9 cellular contexts compared by ENCODE assay signal in the genomic region with DNA sequence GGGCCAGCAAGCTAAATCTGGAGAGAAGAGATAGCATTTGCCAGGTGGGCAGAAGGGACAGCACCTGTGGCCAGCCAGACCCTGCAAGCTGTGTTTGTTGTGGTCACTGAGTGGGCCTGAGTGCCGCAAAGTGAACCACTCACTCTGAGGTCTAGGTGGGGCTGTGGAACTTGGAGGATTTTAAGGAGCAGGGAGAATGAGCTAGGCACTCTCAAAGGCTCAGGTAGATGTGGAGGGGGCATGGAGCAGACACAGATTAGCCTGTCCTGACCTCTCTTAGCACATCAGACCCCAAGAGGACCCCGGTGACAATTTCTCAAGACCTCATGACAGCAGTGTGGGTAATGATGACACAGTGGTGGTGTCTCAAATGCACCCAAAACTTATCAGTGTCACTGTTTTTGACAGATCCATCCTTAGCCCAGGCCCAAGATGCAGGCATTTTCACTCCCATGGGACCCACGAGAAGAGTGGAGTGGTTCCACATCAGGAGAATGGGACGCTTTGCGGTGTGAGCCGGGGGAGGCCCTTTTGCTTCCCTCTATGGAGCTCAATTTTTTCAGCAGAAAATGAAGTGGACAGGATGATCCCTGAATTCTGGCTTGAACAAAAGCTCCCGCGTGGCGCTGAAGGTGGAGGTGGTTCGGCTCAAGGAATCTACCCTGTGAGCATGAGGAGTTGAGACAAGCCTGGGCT. TPM values are rescaled to one million over a fixed set of nuclear protein-coding genes. Genes with fewer than 3 reads are reported as not detected.
DNase-seq lines count a peak whose midpoint lies in the region; ATAC-seq and TF ChIP-seq lines count a peak whose summit lies in the region.
"Had no signal": no experiment of that assay in that cellular context is flagged by ENCODE, and none has a peak within 500 bp of the region (broad histone marks: within the 10 kb centered on the region; RNA-seq: fewer than 3 reads in every experiment).

No MANE protein-coding gene starts in this region.

- no peak for TF ChIP-seq RAD21 in liver (IDR thresholded peaks at IDR 0.05)

- H3K27me3 Mint-ChIP-seq in activated naive CD4-positive, alpha-beta T cell treated with anti-CD3 and anti-CD28 coated beads, Interleukin-2, amount 50 U/mL, for 24 hours: no peaks in the 10 kb centered on the region
- peaks cover 30% of the 10 kb centered on the region for H3K27me3 Mint-ChIP-seq in activated CD8-positive, alpha-beta T cell treated with anti-CD3 and anti-CD28 coated beads, Interleukin-2, amount 10 ng/mL, durations not matched to agents 7 days and 5 days (ENCODE audit: low read depth)
- peaks cover 31% of the 10 kb centered on the region for H3K27me3 Mint-ChIP-seq in type B pancreatic cell

- no peak for DNase-seq in activated naive CD4-positive, alpha-beta T cell (lab: John Stamatoyannopoulos, UW)
- no peak for DNase-seq in activated CD8-positive, alpha-beta T cell treated with anti-CD3 and anti-CD28 coated beads, Interleukin-2, amount 10 ng/mL, durations not matched to agents 7 days and 5 days
- DNase-seq in type B pancreatic cell (ENCODE audit: extremely low spot score, unreplicated experiment) (no peak), KG1 (lab: John Stamatoyannopoulos, UW) (no peak), NCI-H187 treated with DMSO at 0.1 percent for 48 hours (lab: John Stamatoyannopoulos, UW) (no peak)

- POLR2A ChIA-PET in activated CD8-positive, alpha-beta T cell treated with anti-CD3 and anti-CD28 coated beads, Interleukin-2, amount 10 ng/mL, durations not matched to agents 7 days and 5 days (lab: Charles Lee): interaction anchor here (0.9 to 2.4 kb wide), 3 partner anchors 43 to 45 kb away, joined by 3 to 7 read pairs (median 3); partner anchors contain the start of gene TLE3

- H3K4me3 ChIP-seq in liver (ENCODE audit: low read depth in 1 of 3, low read length in 3 of 3): no peak overlapping the region

- 96% methylated on average over 10 of the region's 10 CpGs for WGBS in liver

- no peak for ATAC-seq in activated CD8-positive, alpha-beta T cell treated with anti-CD3 and anti-CD28 coated beads, Interleukin-2, amount 10 ng/mL, durations not matched to agents 7 days and 5 days
- no peak for ATAC-seq in HG02763 (IDR thresholded peaks at IDR 0.05; ENCODE audit: unreplicated experiment)

- TF ChIP-seq CTCF in liver (IDR thresholded peaks at IDR 0.05; ENCODE audit: low read depth, low read length, missing input control): no peak
- no peak for TF ChIP-seq CTCF in type B pancreatic cell (conservative IDR thresholded peaks at IDR 0.05)

- H3K4me1 Mint-ChIP-seq in activated naive CD4-positive, alpha-beta T cell treated with anti-CD3 and anti-CD28 coated beads, Interleukin-2, amount 50 U/mL, for 24 hours: peaks cover 34% of the 10 kb centered on the region
- peaks cover 37% of the 10 kb centered on the region for H3K4me1 Mint-ChIP-seq in activated CD8-positive, alpha-beta T cell treated with anti-CD3 and anti-CD28 coated beads, Interleukin-2, amount 10 ng/mL, durations not matched to agents 7 days and 5 days (ENCODE audit: low read depth)
- H3K4me1 Mint-ChIP-seq in type B pancreatic cell (ENCODE audit: unreplicated experiment): peaks cover 57% of the 10 kb centered on the region

- H3K27ac ChIP-seq in liver (ENCODE audit: low read depth in 1 of 2, low read length in 2 of 2): peak overlapping the region; percentile 42 to 66

- H3K27ac Mint-ChIP-seq in activated naive CD4-positive, alpha-beta T cell treated with anti-CD3 and anti-CD28 coated beads, Interleukin-2, amount 50 U/mL, for 24 hours: no peak overlapping the region
- peak overlapping the region; percentile 50 for H3K27ac Mint-ChIP-seq in activated CD8-positive, alpha-beta T cell treated with anti-CD3 and anti-CD28 coated beads, Interleukin-2, amount 10 ng/mL, durations not matched to agents 7 days and 5 days
- H3K27ac Mint-ChIP-seq in type B pancreatic cell: peak overlapping the region; percentile 70

- H3K9me3 ChIP-seq in liver (ENCODE audit: control insufficient read depth in 4 of 4, low read length in 3 of 4): no peaks in the 10 kb centered on the region
- H3K9me3 ChIP-seq: tibial nerve had no signal

- no peaks in the 10 kb centered on the region for H3K9me3 Mint-ChIP-seq in activated naive CD4-positive, alpha-beta T cell treated with anti-CD3 and anti-CD28 coated beads, Interleukin-2, amount 50 U/mL, for 24 hours
- H3K9me3 Mint-ChIP-seq in activated CD8-positive, alpha-beta T cell treated with anti-CD3 and anti-CD28 coated beads, Interleukin-2, amount 10 ng/mL, durations not matched to agents 7 days and 5 days (ENCODE audit: insufficient read depth): no peaks in the 10 kb centered on the region
- H3K9me3 Mint-ChIP-seq in type B pancreatic cell: no peaks in the 10 kb centered on the region

- no peaks in the 10 kb centered on the region for H3K27me3 ChIP-seq in liver (ENCODE audit: control insufficient read depth in 4 of 4, insufficient read depth in 4 of 4, low read length in 3 of 4)
- H3K27me3 ChIP-seq: tibial nerve had no signal

- no peaks in the 10 kb centered on the region for H3K36me3 ChIP-seq in liver (ENCODE audit: control insufficient read depth in 4 of 4, insufficient read depth in 3 of 4, low read depth in 1 of 4, low read length in 3 of 4)
- H3K36me3 ChIP-seq: tibial nerve had no signal

- CTCF ChIA-PET in activated CD8-positive, alpha-beta T cell treated with anti-CD3 and anti-CD28 coated beads, Interleukin-2, amount 10 ng/mL, durations not matched to agents 7 days and 5 days (lab: Charles Lee): interaction anchor here (1.0 kb wide), 2 partner anchors 43 to 325 kb away, joined by 3 read pairs; no protein-coding TSS in a partner anchor

- H3K4me1 ChIP-seq in liver (ENCODE audit: control insufficient read depth in 4 of 4, insufficient read depth in 4 of 4, low read length in 3 of 4): peaks cover 6 to 16% (median 12%) of the 10 kb centered on the region in 4 donors

- H3K4me3 Mint-ChIP-seq in activated naive CD4-positive, alpha-beta T cell treated with anti-CD3 and anti-CD28 coated beads, Interleukin-2, amount 50 U/mL, for 24 hours: peak overlapping the region; percentile 20
- H3K4me3 Mint-ChIP-seq in activated CD8-positive, alpha-beta T cell treated with anti-CD3 and anti-CD28 coated beads, Interleukin-2, amount 10 ng/mL, durations not matched to agents 7 days and 5 days: peak overlapping the region; percentile 35
- no peak overlapping the region for H3K4me3 Mint-ChIP-seq in type B pancreatic cell

- H3K36me3 Mint-ChIP-seq in activated naive CD4-positive, alpha-beta T cell treated with anti-CD3 and anti-CD28 coated beads, Interleukin-2, amount 50 U/mL, for 24 hours: no peaks in the 10 kb centered on the region
- no peaks in the 10 kb centered on the region for H3K36me3 Mint-ChIP-seq in activated CD8-positive, alpha-beta T cell treated with anti-CD3 and anti-CD28 coated beads, Interleukin-2, amount 10 ng/mL, durations not matched to agents 7 days and 5 days (ENCODE audit: low read depth)
- H3K36me3 Mint-ChIP-seq in type B pancreatic cell: no peaks in the 10 kb centered on the region

- H3K9ac ChIP-seq in liver (ENCODE audit: low read depth in 1 of 2, low read length in 2 of 2): peak overlapping the region in 1 of 2 donors; percentile 12

TF ChIP-seq in liver, 16 proteins besides CTCF, POLR2A, EP300 and RAD21:
- TF ChIP-seq EGR1 (IDR thresholded peaks at IDR 0.05; ENCODE audit: low read depth in 2 of 2) (no peak), TAF1 (conservative IDR thresholded peaks at IDR 0.05) (no peak), RXRA (IDR thresholded peaks at IDR 0.05) (no peak), GABPA (IDR thresholded peaks at IDR 0.05 in 1 of 2, conservative IDR thresholded peaks at IDR 0.05 in 1 of 2) (no peak), JUND (IDR thresholded peaks at IDR 0.05) (no peak)
- TF ChIP-seq, protein P1, sequence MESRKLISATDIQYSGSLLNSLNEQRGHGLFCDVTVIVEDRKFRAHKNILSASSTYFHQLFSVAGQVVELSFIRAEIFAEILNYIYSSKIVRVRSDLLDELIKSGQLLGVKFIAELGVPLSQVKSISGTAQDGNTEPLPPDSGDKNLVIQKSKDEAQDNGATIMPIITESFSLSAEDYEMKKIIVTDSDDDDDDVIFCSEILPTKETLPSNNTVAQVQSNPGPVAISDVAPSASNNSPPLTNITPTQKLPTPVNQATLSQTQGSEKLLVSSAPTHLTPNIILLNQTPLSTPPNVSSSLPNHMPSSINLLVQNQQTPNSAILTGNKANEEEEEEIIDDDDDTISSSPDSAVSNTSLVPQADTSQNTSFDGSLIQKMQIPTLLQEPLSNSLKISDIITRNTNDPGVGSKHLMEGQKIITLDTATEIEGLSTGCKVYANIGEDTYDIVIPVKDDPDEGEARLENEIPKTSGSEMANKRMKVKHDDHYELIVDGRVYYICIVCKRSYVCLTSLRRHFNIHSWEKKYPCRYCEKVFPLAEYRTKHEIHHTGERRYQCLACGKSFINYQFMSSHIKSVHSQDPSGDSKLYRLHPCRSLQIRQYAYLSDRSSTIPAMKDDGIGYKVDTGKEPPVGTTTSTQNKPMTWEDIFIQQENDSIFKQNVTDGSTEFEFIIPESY (IDR thresholded peaks at IDR 0.05): no peak
- TF ChIP-seq, protein P2, sequence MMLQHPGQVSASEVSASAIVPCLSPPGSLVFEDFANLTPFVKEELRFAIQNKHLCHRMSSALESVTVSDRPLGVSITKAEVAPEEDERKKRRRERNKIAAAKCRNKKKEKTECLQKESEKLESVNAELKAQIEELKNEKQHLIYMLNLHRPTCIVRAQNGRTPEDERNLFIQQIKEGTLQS (IDR thresholded peaks at IDR 0.05): no peak
TF ChIP-seq in liver: peak in this region for 0.

RNA-seq across cellular contexts. Expression of gene TLE3, which starts 43.8 kb away (rescaled TPM):
- total RNA-seq in activated CD8-positive, alpha-beta T cell treated with anti-CD3 and anti-CD28 coated beads, Interleukin-2, amount 10 ng/mL, durations not matched to agents 7 days and 5 days: 10 to 100 TPM; 64.0 to 71.1 TPM
- total RNA-seq in liver (10 to 100 TPM in 1 of 2 donors, 1 to 10 TPM in 1; 8.5 to 13.7 TPM), type B pancreatic cell (ENCODE audit: low replicate concordance) (109 and 185 TPM in 2 replicates)
- polyA plus RNA-seq in liver: 1 to 10 TPM; 1.2 to 8.5 TPM
